ENCODE assay signal across 14 cellular contexts in the genomic region with DNA sequence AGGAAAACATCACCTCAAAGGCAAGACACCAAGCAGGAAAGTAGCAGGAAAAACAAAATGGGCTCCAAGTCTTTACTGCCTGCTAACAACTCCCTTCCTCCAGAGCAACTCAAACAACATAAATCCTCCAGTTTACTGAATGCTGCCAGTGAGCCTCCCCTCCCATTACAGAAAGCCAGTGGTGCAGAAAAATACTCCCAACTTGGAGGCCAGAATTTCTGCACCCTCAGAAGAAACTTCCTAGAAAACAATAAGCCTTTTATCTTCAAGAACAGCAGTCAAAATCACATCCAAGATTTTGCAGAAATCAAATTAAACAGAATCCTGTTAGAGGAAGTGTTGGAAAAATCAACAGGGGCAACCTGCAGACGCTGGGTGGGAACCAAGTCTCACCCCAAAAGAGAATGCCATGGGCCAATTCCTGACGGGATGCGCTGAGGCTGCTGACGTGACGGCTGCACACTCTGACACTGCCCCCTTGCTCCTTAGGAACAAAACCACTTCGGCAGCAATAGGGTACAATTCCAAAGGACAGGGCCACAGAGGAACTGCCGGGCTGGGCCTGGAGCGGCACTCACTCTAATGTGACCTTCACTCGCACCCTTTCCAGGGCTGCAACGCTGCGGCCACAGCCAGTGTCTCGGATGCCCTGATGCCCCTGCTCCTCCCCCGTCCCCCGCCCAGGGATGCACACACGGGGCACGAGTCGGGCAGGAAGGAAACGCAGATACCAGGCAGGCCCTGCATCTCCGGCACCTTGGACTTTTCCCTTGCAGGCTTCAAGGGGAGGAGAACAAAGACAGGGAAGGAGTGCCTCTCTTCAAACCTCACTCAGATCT. TPM values are rescaled to one million over a fixed set of nuclear protein-coding genes. Genes with fewer than 3 reads are reported as not detected.
A peak's percentile ranks its signal among the peaks of the same experiment; 100 is the strongest.
DNase-seq lines count a peak whose midpoint lies in the region; ATAC-seq, FAIRE-seq and TF ChIP-seq lines count a peak whose summit lies in the region.
"Had no signal": no experiment of that assay in that cellular context is flagged by ENCODE, and none has a peak within 500 bp of the region (broad histone marks: within the 10 kb centered on the region; RNA-seq: fewer than 3 reads in every experiment).

No MANE protein-coding gene starts in this region.

- no peak for ATAC-seq in HepG2
- no peak for ATAC-seq in gastrocnemius medialis
- ATAC-seq: activated CD8-positive, alpha-beta T cell treated with anti-CD3 and anti-CD28 coated beads, Interleukin-2, amount 10 ng/mL, durations not matched to agents 7 days and 5 days had no signal

- H3K23me2 ChIP-seq in H9 (ENCODE audit: insufficient read length, low read depth, low read length, poor library complexity, severe bottlenecking): peaks cover 8% of the 10 kb centered on the region

- no peak overlapping the region for H4K8ac ChIP-seq in H9 (replicated peaks; ENCODE audit: insufficient read length, low read depth, low read length)

- H3K4me1 Mint-ChIP-seq in H9: peaks cover 29 to 36% of the 10 kb centered on the region in 2 experiments

- H4K20me1 ChIP-seq in H9 (ENCODE audit: control insufficient read depth, insufficient read depth, insufficient read length) (no peaks in the 10 kb centered on the region), mammary epithelial cell (ENCODE audit: insufficient read depth, low read length) (no peaks in the 10 kb centered on the region), HepG2 (ENCODE audit: insufficient read depth, low read length) (peaks cover 8% of the 10 kb centered on the region; the same call in 1 of the 2 replicates), MM.1S (ENCODE audit: insufficient read depth, low read length) (no peaks in the 10 kb centered on the region)

- peak overlapping the region; percentile 19 to 46; a peak in 2 of 5 replicates for H3K4me3 Mint-ChIP-seq in H9

- H3K9ac ChIP-seq in H9 (ENCODE audit: extremely low read depth, insufficient read length, low read length): peak overlapping the region; percentile 7
- no peak overlapping the region for H3K9ac ChIP-seq in mammary epithelial cell (ENCODE audit: insufficient read depth, low read length)
- no peak overlapping the region for H3K9ac ChIP-seq in HepG2 (ENCODE audit: insufficient read depth, low read depth, low read length)
- no peak overlapping the region for H3K9ac ChIP-seq in MM.1S (ENCODE audit: low read length)

- no peak overlapping the region for H3K4ac ChIP-seq in H9 (ENCODE audit: low read depth, low read length)

- no peak for FAIRE-seq in HepG2 (lab: Jason Lieb, UNC)

- peaks cover 17% of the 10 kb centered on the region; the same call in 1 of the 2 replicates for H3K79me2 ChIP-seq in H9 (ENCODE audit: insufficient read depth, low read length)
- H3K79me2 ChIP-seq in mammary epithelial cell (ENCODE audit: insufficient read depth, low read length): peaks cover 74% of the 10 kb centered on the region
- H3K79me2 ChIP-seq in HepG2 (ENCODE audit: insufficient read depth, low read length): peaks cover 43% of the 10 kb centered on the region
- H3K79me2 ChIP-seq in MM.1S (ENCODE audit: low read length): peaks cover 53% of the 10 kb centered on the region

- BruUV-seq in mammary epithelial cell (replicated peaks; lab: Mats Ljungman, UMichigan): no TSS peak
- no TSS peak for BruUV-seq in HepG2 (replicated peaks; lab: Mats Ljungman, UMichigan)

- H3T11ph ChIP-seq in H9 (ENCODE audit: low read length): no peak overlapping the region

- no peaks in the 10 kb centered on the region for H3K9me2 ChIP-seq in MM.1S (replicated peaks; ENCODE audit: insufficient read depth, low read length)

- WGBS in H9 (ENCODE audit: extremely low coverage, insufficient read length, low lambda C conversion rate): no CpG with 5 or more reads among the region's 19 CpGs
- WGBS in mammary epithelial cell (ENCODE audit: low coverage, missing lambda C conversion rate): 39% methylated on average over 14 of the region's 19 CpGs
- WGBS in HepG2 (ENCODE audit: low lambda C conversion rate): 89% methylated on average over 11 of the region's 19 CpGs
- 60 to 90% (median 73%) methylated on average over 15 to 19 of the region's 19 CpGs for WGBS in spleen, 5 donors

- H3K9me3 ChIP-seq in H9 (ENCODE audit: control insufficient read depth, low read depth, low read length): no peaks in the 10 kb centered on the region
- H3K9me3 ChIP-seq in mammary epithelial cell (replicated peaks; ENCODE audit: insufficient read depth, low read length): no peaks in the 10 kb centered on the region
- H3K9me3 ChIP-seq in HepG2 (ENCODE audit: low read length): no peaks in the 10 kb centered on the region
- no peaks in the 10 kb centered on the region for H3K9me3 ChIP-seq in spleen
- H3K9me3 ChIP-seq in MM.1S (replicated peaks; ENCODE audit: insufficient read depth, low read length): no peaks in the 10 kb centered on the region
- no peaks in the 10 kb centered on the region for H3K9me3 ChIP-seq in gastrocnemius medialis

- DNase-seq in H9 (no peak), mammary epithelial cell (no peak), HepG2 (ENCODE audit: low spot score) (no peak), spleen (no peak), ureter (ENCODE audit: low spot score) (no peak), inferior parietal cortex (ENCODE audit: extremely low spot score) (no peak), MM.1S (no peak), gastrocnemius medialis (no peak)
- DNase-seq: activated CD8-positive, alpha-beta T cell treated with anti-CD3 and anti-CD28 coated beads, Interleukin-2, amount 10 ng/mL, durations not matched to agents 7 days and 5 days; effector memory CD4-positive, alpha-beta T cell; HFFc6; hypothalamus; NCI-H2227 treated with DMSO at 0.1 percent for 48 hours; T1000 had no signal

- no peak overlapping the region for H3K23ac ChIP-seq in H9 (ENCODE audit: insufficient read length, low read depth, low read length)

- intact Hi-C loops in mammary epithelial cell (cut with micrococcal nuclease) (no loop called here), HepG2 (cut with micrococcal nuclease; ENCODE audit: unreplicated experiment) (loop anchor here (5.0 kb wide), 1 partner anchor 43 kb away; the partner anchor contains the start of gene INPP5K), spleen (cut with DNase I; ENCODE audit: low total_unique reads) (loop anchor here (5.0 kb wide), 1 partner anchor 67 kb away; the partner anchor contains the start of gene SLC43A2), gastrocnemius medialis (cut with DNase I; ENCODE audit: low total_unique reads) (loop anchor here (5.0 kb wide), 1 partner anchor 43 kb away; the partner anchor contains the start of gene INPP5K)

- H3K14ac ChIP-seq in H9 (ENCODE audit: insufficient read depth, low read length): no peak overlapping the region

- in situ Hi-C loops in mammary epithelial cell (cut with MboI; ENCODE audit: low sequenced_read_pairs in 2 of 2) (no loop called here), HepG2 (cut with HindIII; ENCODE audit: extremely low pct_ligation_motif_present, low pct_unique_long_range_greater_than_20kb) (no loop called here), gastrocnemius medialis (cut with MboI; ENCODE audit: low sequenced_read_pairs in 4 of 4) (no loop called here)

- no peak overlapping the region for H2BK5ac ChIP-seq in H9 (ENCODE audit: insufficient read length, low read length)

- H3K27ac ChIP-seq in H9 (ENCODE audit: insufficient read length, low read depth, low read length) (no peak overlapping the region), mammary epithelial cell (ENCODE audit: insufficient read depth, low read depth, low read length) (no peak overlapping the region), HepG2 (ENCODE audit: extremely low read length, insufficient read depth, low read length) (no peak overlapping the region), spleen (peak overlapping the region in 5 of 8 donors; percentile 5 to 96 (median 11)), MM.1S (ENCODE audit: low read length) (no peak overlapping the region), gastrocnemius medialis (no peak overlapping the region)

- dilution Hi-C loops in mammary epithelial cell (cut with HindIII; ENCODE audit: low sequenced_read_pairs): loop anchor here (5.0 to 10.0 kb wide), 3 partner anchors 67 to 308 kb away; partner anchors contain the start of gene SLC43A2

- H3K27me3 Mint-ChIP-seq in H9 (ENCODE audit: low read depth): peaks cover 16% of the 10 kb centered on the region

- POLR2A ChIA-PET in HepG2 (lab: Yijun Ruan, JAX): interaction anchor here (1.6 kb wide), 1 partner anchor 13 kb away, joined by 3 read pairs; no protein-coding TSS in a partner anchor

- no peak for TF ChIP-seq RAD21 in HepG2 (CRISPR knock-in tag; IDR thresholded peaks at IDR 0.05)

- no peak overlapping the region for H4K5ac ChIP-seq in H9 (ENCODE audit: insufficient read length, low read depth, low read length)

- H3K79me1 ChIP-seq in H9 (ENCODE audit: insufficient read depth, low read depth, low read length, poor library complexity, severe bottlenecking): peaks cover 13% of the 10 kb centered on the region

- no peak overlapping the region for H2AK5ac ChIP-seq in H9 (ENCODE audit: insufficient read length, low read length)

- H3K36me3 Mint-ChIP-seq in H9 (ENCODE audit: insufficient read depth in 1 of 3, low read depth in 3 of 3): peaks cover 0 to 20% (median 8%) of the 10 kb centered on the region in 3 experiments; a peak in 3 of 7 replicates

- TF ChIP-seq POLR2A in HepG2 (IDR thresholded peaks at IDR 0.05; ENCODE audit: insufficient read depth in 1 of 2, low read depth in 2 of 2, low read length in 2 of 2) (no peak), spleen (IDR thresholded peaks at IDR 0.05) (no peak), gastrocnemius medialis (IDR thresholded peaks at IDR 0.05) (no peak)

- H2AFZ ChIP-seq in H9 (ENCODE audit: low read length): no peak overlapping the region
- H2AFZ ChIP-seq in mammary epithelial cell (ENCODE audit: low read depth, low read length): no peak overlapping the region
- H2AFZ ChIP-seq in HepG2 (ENCODE audit: low read length): no peak overlapping the region
- no peak overlapping the region for H2AFZ ChIP-seq in MM.1S (ENCODE audit: low read length)

- peak overlapping the region in 1 of 3 experiments; percentile 49; a peak in 3 of 7 replicates for H3K27ac Mint-ChIP-seq in H9
- H3K27ac Mint-ChIP-seq: activated CD8-positive, alpha-beta T cell treated with anti-CD3 and anti-CD28 coated beads, Interleukin-2, amount 10 ng/mL, durations not matched to agents 7 days and 5 days had no signal

- no peak for TF ChIP-seq CTCF in H9 (conservative IDR thresholded peaks at IDR 0.05)
- TF ChIP-seq CTCF in mammary epithelial cell (conservative IDR thresholded peaks at IDR 0.05 in 1 of 2, IDR thresholded peaks at IDR 0.05 in 1 of 2; ENCODE audit: extremely low read depth in 1 of 2, insufficient read depth in 1 of 2, low read depth in 1 of 2, low read length in 2 of 2): no peak
- TF ChIP-seq CTCF in HepG2 (CRISPR knock-in tag; IDR thresholded peaks at IDR 0.05): no peak
- no peak for TF ChIP-seq CTCF in spleen (IDR thresholded peaks at IDR 0.05 in 8 of 11, conservative IDR thresholded peaks at IDR 0.05 in 3 of 11)
- no peak for TF ChIP-seq CTCF in MM.1S (IDR thresholded peaks at IDR 0.05; ENCODE audit: low read length)
- no peak for TF ChIP-seq CTCF in gastrocnemius medialis (IDR thresholded peaks at IDR 0.05 in 4 of 5, conservative IDR thresholded peaks at IDR 0.05 in 1 of 5)

- no peak overlapping the region for H3K4me3 ChIP-seq in mammary epithelial cell (replicated peaks in 1 of 3; ENCODE audit: insufficient read depth in 1 of 3, low read depth in 2 of 3, low read length in 3 of 3)
- no peak overlapping the region for H3K4me3 ChIP-seq in HepG2 (replicated peaks in 1 of 3; ENCODE audit: insufficient read depth in 1 of 3, low read depth in 2 of 3, low read length in 3 of 3)
- H3K4me3 ChIP-seq in spleen: no peak overlapping the region
- no peak overlapping the region for H3K4me3 ChIP-seq in MM.1S (ENCODE audit: low read length)
- no peak overlapping the region for H3K4me3 ChIP-seq in gastrocnemius medialis

- H4K91ac ChIP-seq in H9 (ENCODE audit: insufficient read length, low read depth, low read length): no peak overlapping the region

- peaks cover 0 to 4% of the 10 kb centered on the region in 2 experiments; a peak in 1 of 5 replicates for H3K9me3 Mint-ChIP-seq in H9
- H3K9me3 Mint-ChIP-seq: HFFc6 had no signal

- H3K56ac ChIP-seq in H9 (ENCODE audit: insufficient read length, low read depth, low read length): no peak overlapping the region

- CTCF ChIA-PET in mammary epithelial cell (lab: Charles Lee; ENCODE audit: low non-redundant PET): interaction anchor here (0.5 to 0.6 kb wide), 2 partner anchors 16 to 89 kb away, joined by 4 to 5 read pairs; no protein-coding TSS in a partner anchor
- CTCF ChIA-PET in HepG2 (lab: Yijun Ruan, JAX; ENCODE audit: low intra/inter-chr PET ratio, low total read pairs): no interaction called here

- 0 out of 2 replicates have a peak, but pooled peaks cover 4% of the 10 kb centered on the region for H3F3A ChIP-seq in MM.1S (ENCODE audit: insufficient read depth, low read length)

- H3K4me1 ChIP-seq in H9 (ENCODE audit: insufficient read depth, low read length): 0 out of 2 replicates have a peak, but pooled peaks cover 7% of the 10 kb centered on the region
- peaks cover 17% of the 10 kb centered on the region for H3K4me1 ChIP-seq in mammary epithelial cell (ENCODE audit: insufficient read depth, low read length)
- H3K4me1 ChIP-seq in HepG2 (ENCODE audit: insufficient read depth, low read length): peaks cover 37% of the 10 kb centered on the region
- peaks cover 28 to 82% (median 66%) of the 10 kb centered on the region in 6 donors for H3K4me1 ChIP-seq in spleen
- H3K4me1 ChIP-seq in MM.1S (ENCODE audit: low read length): peaks cover 6% of the 10 kb centered on the region
- peaks cover 12 to 27% of the 10 kb centered on the region in 2 donors for H3K4me1 ChIP-seq in gastrocnemius medialis

- no peak overlapping the region for H2BK120ac ChIP-seq in H9 (ENCODE audit: low read depth, low read length, poor library complexity, severe bottlenecking)

- H3K36me3 ChIP-seq in mammary epithelial cell (ENCODE audit: insufficient read depth, low read length): no peaks in the 10 kb centered on the region
- peaks cover 0 to 16% of the 10 kb centered on the region in 2 experiments; a peak in 3 of 5 replicates for H3K36me3 ChIP-seq in HepG2 (replicated peaks in 1 of 2; ENCODE audit: control insufficient read depth in 1 of 2, insufficient read depth in 2 of 2, low read length in 2 of 2)
- H3K36me3 ChIP-seq in spleen: peaks cover 0 to 30% (median 0%) of the 10 kb centered on the region in 6 donors
- H3K36me3 ChIP-seq in MM.1S (replicated peaks; ENCODE audit: insufficient read depth, low read length): no peaks in the 10 kb centered on the region
- no peaks in the 10 kb centered on the region for H3K36me3 ChIP-seq in gastrocnemius medialis

- no peaks in the 10 kb centered on the region for H3K27me3 ChIP-seq in H9 (ENCODE audit: insufficient read depth, low read length)
- no peaks in the 10 kb centered on the region for H3K27me3 ChIP-seq in mammary epithelial cell (ENCODE audit: insufficient read depth, low read length)
- 0 out of 5 replicates have a peak, but pooled peaks cover 0 to 7% of the 10 kb centered on the region in 2 experiments for H3K27me3 ChIP-seq in HepG2 (ENCODE audit: control insufficient read depth in 1 of 2, insufficient read depth in 2 of 2, low read length in 2 of 2)
- no peaks in the 10 kb centered on the region for H3K27me3 ChIP-seq in spleen (replicated peaks in 1 of 7)
- no peaks in the 10 kb centered on the region; the same call in 1 of the 2 replicates for H3K27me3 ChIP-seq in MM.1S (replicated peaks; ENCODE audit: insufficient read depth, low read length)
- H3K27me3 ChIP-seq in gastrocnemius medialis: no peaks in the 10 kb centered on the region

- TF ChIP-seq EP300 in HepG2 (IDR thresholded peaks at IDR 0.05; ENCODE audit: low read depth in 2 of 2, low read length in 2 of 2) (no peak), HepG2 (CRISPR knock-in tag; IDR thresholded peaks at IDR 0.05; ENCODE audit: borderline replicate concordance) (no peak)

- no peak overlapping the region for H2BK20ac ChIP-seq in H9 (ENCODE audit: low read depth, low read length, poor library complexity, severe bottlenecking)

- H3K4me2 ChIP-seq in H9 (ENCODE audit: insufficient read depth, insufficient read length, low read length) (no peak overlapping the region), mammary epithelial cell (ENCODE audit: insufficient read depth, low read depth, low read length) (peak overlapping the region; percentile 97), HepG2 (ENCODE audit: low read depth, low read length) (peak overlapping the region; percentile 93; the same call in 1 of the 2 replicates), MM.1S (ENCODE audit: low read depth, low read length) (no peak overlapping the region)

- no peak overlapping the region for H3K18ac ChIP-seq in H9 (ENCODE audit: insufficient read length, low read depth, low read length)

- H2BK15ac ChIP-seq in H9 (ENCODE audit: low read depth, low read length): no peak overlapping the region

- no peak overlapping the region for H2BK12ac ChIP-seq in H9 (ENCODE audit: insufficient read length, low read depth, low read length)

RNA-seq across cellular contexts. Expression of gene PITPNA, which starts 2.6 kb away (rescaled TPM):
- 68.9 and 74.2 TPM in 2 replicates for total RNA-seq in H9 (2021)
- total RNA-seq in mammary epithelial cell: 10 to 100 TPM; 31.2 to 75.3 TPM
- 46.4 TPM for polyA plus RNA-seq in mammary epithelial cell
- polyA minus RNA-seq in mammary epithelial cell: 86.4 TPM
- total RNA-seq in HepG2 (2016; rRNA removed; fragmentation: Illumina TruSeq; extraction: Trizol): 14.3 and 15.5 TPM in 2 replicates
- 12.3 and 14.3 TPM in 2 replicates for total RNA-seq in HepG2 (2016; cell fraction: cytosol; rRNA removed; fragmentation: Illumina TruSeq; extraction: Trizol; ENCODE audit: low read depth)
- total RNA-seq in HepG2 (2016; cell fraction: insoluble cytoplasmic fraction; rRNA removed; fragmentation: Illumina TruSeq; extraction: Trizol): 14.3 and 15.2 TPM in 2 replicates
- total RNA-seq in HepG2 (2016; cell fraction: membrane; rRNA removed; fragmentation: Illumina TruSeq; extraction: Trizol): 10.2 and 12.2 TPM in 2 replicates
- total RNA-seq in HepG2 (2016; cell fraction: nucleus; rRNA removed; fragmentation: Illumina TruSeq; extraction: Trizol): 7.5 and 8.0 TPM in 2 replicates
- 20.7 and 23.7 TPM in 2 replicates for polyA plus RNA-seq in HepG2 (2011; rRNA removed)
- polyA plus RNA-seq in HepG2 (2011; cell fraction: cytosol; rRNA removed): 15.2 and 22.5 TPM in 2 replicates
- polyA plus RNA-seq in HepG2 (2011; cell fraction: nucleus; rRNA removed): 21.9 and 25.0 TPM in 2 replicates
- 23.5 and 27.9 TPM in 2 replicates for polyA plus RNA-seq in HepG2 (2012)
- 13.6 and 17.3 TPM in 2 replicates for polyA plus RNA-seq in HepG2 (2016; cell fraction: cytosol; fragmentation: Illumina TruSeq; extraction: Trizol; ENCODE audit: low read depth)
- polyA plus RNA-seq in HepG2 (2016; cell fraction: insoluble cytoplasmic fraction; fragmentation: Illumina TruSeq; extraction: Trizol; ENCODE audit: low read depth): 33.8 and 40.9 TPM in 2 replicates
- polyA plus RNA-seq in HepG2 (2016; cell fraction: membrane; fragmentation: Illumina TruSeq; extraction: Trizol; ENCODE audit: low read depth): 21.2 and 22.5 TPM in 2 replicates
- polyA plus RNA-seq in HepG2 (2016; cell fraction: nucleus; fragmentation: Illumina TruSeq; extraction: Trizol; ENCODE audit: insufficient read depth, low read depth): 37.8 and 46.2 TPM in 2 replicates
- 11.3 and 29.3 TPM in 2 replicates for polyA minus RNA-seq in HepG2 (2011; rRNA and poly(A)+ RNA removed; ENCODE audit: low replicate concordance)
- 7.8 and 9.6 TPM in 2 replicates for polyA minus RNA-seq in HepG2 (2011; cell fraction: cytosol; rRNA and poly(A)+ RNA removed)
- polyA minus RNA-seq in HepG2 (2011; cell fraction: nucleus; rRNA and poly(A)+ RNA removed): 6.8 and 7.5 TPM in 2 replicates
- 10 to 100 TPM; 47.3 to 88.0 (median 68.9) TPM for total RNA-seq in spleen
- 10 to 100 TPM; 17.0 to 29.6 (median 17.1) TPM for polyA plus RNA-seq in spleen
- total RNA-seq in ureter: 85.4 TPM
- total RNA-seq in gastrocnemius medialis: 10 to 100 TPM in 3 of 4 donors, 1 to 10 TPM in 1; 9.4 to 24.3 (median 19.6) TPM

RNA-seq across cellular contexts. Expression of gene INPP5K, which starts 43.5 kb away (rescaled TPM):
- total RNA-seq in H9 (2021) (28.1 and 29.4 TPM in 2 replicates), mammary epithelial cell (10 to 100 TPM; 18.9 to 30.5 TPM), HepG2 (2016; rRNA removed; fragmentation: Illumina TruSeq; extraction: Trizol) (4.3 and 4.8 TPM in 2 replicates), spleen (100 to 1,000 TPM in 1 of 7 donors, 10 to 100 TPM in 6; 43.1 to 107 (median 55.2) TPM), ureter (50.7 TPM), gastrocnemius medialis (100 to 1,000 TPM; 102 to 196 (median 114) TPM)
- polyA plus RNA-seq in mammary epithelial cell (15.9 TPM), HepG2 (2011; rRNA removed) (9.3 and 9.6 TPM in 2 replicates), spleen (10 to 100 TPM; 22.3 to 35.8 (median 23.4) TPM)
- polyA minus RNA-seq in mammary epithelial cell: 18.5 TPM
- 1.1 and 1.2 TPM in 2 replicates for total RNA-seq in HepG2 (2016; cell fraction: cytosol; rRNA removed; fragmentation: Illumina TruSeq; extraction: Trizol; ENCODE audit: low read depth)
- total RNA-seq in HepG2 (2016; cell fraction: insoluble cytoplasmic fraction; rRNA removed; fragmentation: Illumina TruSeq; extraction: Trizol): 3.0 and 4.9 TPM in 2 replicates
- total RNA-seq in HepG2 (2016; cell fraction: membrane; rRNA removed; fragmentation: Illumina TruSeq; extraction: Trizol): 3.8 TPM in 2 replicates
- 2.6 and 3.9 TPM in 2 replicates for total RNA-seq in HepG2 (2016; cell fraction: nucleus; rRNA removed; fragmentation: Illumina TruSeq; extraction: Trizol)
- 7.3 and 11.5 TPM in 2 replicates for polyA plus RNA-seq in HepG2 (2011; cell fraction: cytosol; rRNA removed)
- polyA plus RNA-seq in HepG2 (2011; cell fraction: nucleus; rRNA removed): 14.7 and 18.6 TPM in 2 replicates
- polyA plus RNA-seq in HepG2 (2012): 4.4 and 6.6 TPM in 2 replicates
- polyA plus RNA-seq in HepG2 (2016; cell fraction: cytosol; fragmentation: Illumina TruSeq; extraction: Trizol; ENCODE audit: low read depth): 1.7 and 3.1 TPM in 2 replicates
- polyA plus RNA-seq in HepG2 (2016; cell fraction: insoluble cytoplasmic fraction; fragmentation: Illumina TruSeq; extraction: Trizol; ENCODE audit: low read depth): 3.3 and 4.8 TPM in 2 replicates
- polyA plus RNA-seq in HepG2 (2016; cell fraction: membrane; fragmentation: Illumina TruSeq; extraction: Trizol; ENCODE audit: low read depth): 3.5 and 4.2 TPM in 2 replicates
- polyA plus RNA-seq in HepG2 (2016; cell fraction: nucleus; fragmentation: Illumina TruSeq; extraction: Trizol; ENCODE audit: insufficient read depth, low read depth): 8.4 and 9.9 TPM in 2 replicates
- polyA minus RNA-seq in HepG2 (2011; rRNA and poly(A)+ RNA removed; ENCODE audit: low replicate concordance): 26.2 and 71.2 TPM in 2 replicates
- 6.0 and 7.6 TPM in 2 replicates for polyA minus RNA-seq in HepG2 (2011; cell fraction: cytosol; rRNA and poly(A)+ RNA removed)
- 11.9 and 12.7 TPM in 2 replicates for polyA minus RNA-seq in HepG2 (2011; cell fraction: nucleus; rRNA and poly(A)+ RNA removed)

Comparison
In these comparisons a context has a peak if more than half of its experiments do, and no peak if none do; other contexts are left out.
1. H3K27ac ChIP-seq: peak in spleen (5 of 8); none in H9 (single experiment), mammary epithelial cell (single experiment), HepG2 (single experiment), MM.1S (single experiment) and gastrocnemius medialis (0 of 4).
2. H3K4me2 ChIP-seq: peak in mammary epithelial cell (single experiment) and HepG2 (single experiment); none in H9 (single experiment) and MM.1S (single experiment).